Comparison of ENCODE assay signal across 8 cellular contexts in genomic region chr20:40968816-40969562, GRCh38. TPM values are rescaled to one million over a fixed set of nuclear protein-coding genes. Genes with fewer than 3 reads are reported as not detected.
DNase-seq lines count a peak whose midpoint lies in the region; ATAC-seq, FAIRE-seq and TF ChIP-seq lines count a peak whose summit lies in the region.
"Not testable (repeated sequence)": the region's sequence is repeated elsewhere in the genome, so short reads cannot be mapped to it uniquely, and the experiment has no call there.

No MANE protein-coding gene starts in this region.

- H3K36me3 Mint-ChIP-seq in natural killer cell treated with Interleukin-12 subunit alpha and Interleukin-12 subunit beta and Interleukin-15 and Interleukin-18, amount 100 ng/mL, for 72 hours: not testable (repeated sequence)

- H3K4me1 Mint-ChIP-seq in natural killer cell treated with Interleukin-12 subunit alpha and Interleukin-12 subunit beta and Interleukin-15 and Interleukin-18, amount 100 ng/mL, for 72 hours (ENCODE audit: low read depth in 2 of 2): not testable (repeated sequence)

- TF ChIP-seq CTCF in D721Med (IDR thresholded peaks at IDR 0.05; ENCODE audit: insufficient read depth, missing control alignments) (peak; percentile 96), fibroblast of pulmonary artery (IDR thresholded peaks at IDR 0.05; ENCODE audit: low read length, missing control alignments) (peak; percentile 95)

- H3K27me3 Mint-ChIP-seq in natural killer cell treated with Interleukin-12 subunit alpha and Interleukin-12 subunit beta and Interleukin-15 and Interleukin-18, amount 100 ng/mL, for 72 hours: peaks cover 14 to 28% of the 10 kb centered on the region in 2 donors

- H3K4me3 Mint-ChIP-seq in natural killer cell treated with Interleukin-12 subunit alpha and Interleukin-12 subunit beta and Interleukin-15 and Interleukin-18, amount 100 ng/mL, for 72 hours: peak overlapping the region; percentile 95

- H3K9me3 Mint-ChIP-seq in natural killer cell treated with Interleukin-12 subunit alpha and Interleukin-12 subunit beta and Interleukin-15 and Interleukin-18, amount 100 ng/mL, for 72 hours: not testable (repeated sequence)

- peak overlapping the region in 1 of 2 donors; percentile 65 for H3K27ac Mint-ChIP-seq in natural killer cell treated with Interleukin-12 subunit alpha and Interleukin-12 subunit beta and Interleukin-15 and Interleukin-18, amount 100 ng/mL, for 72 hours

- DNase-seq in D721Med (ENCODE audit: insufficient read length, low spot score) (peak; percentile 55), M059J (ENCODE audit: low read depth) (peak; percentile 72), SIG-M5 treated with dmso at 0.1 percent for 504 hours (lab: John Stamatoyannopoulos, UW; ENCODE audit: unreplicated experiment) (peak; percentile 61), fibroblast of pulmonary artery (ENCODE audit: low read depth) (peak; percentile 79)
- peak; percentile 77 for DNase-seq in activated T-helper 9 cell treated with anti-CD3 and anti-CD28 coated beads, Interleukin-2, amount 50 U/mL, for 16 hours (ENCODE audit: low read depth)
- DNase-seq in natural killer cell treated with Interleukin-12 subunit alpha and Interleukin-12 subunit beta and Interleukin-15 and Interleukin-18, amount 100 ng/mL, for 72 hours (ENCODE audit: low spot score): peak; percentile 82
- peak; percentile 71 to 77 for DNase-seq in stimulated activated CD8-positive, alpha-beta memory T cell treated with anti-CD3 and anti-CD28 coated beads, Interleukin-7, amount 100 ng/mL, for 4 hours (ENCODE audit: low read depth in 2 of 2)

- H3K4me3 ChIP-seq in fibroblast of pulmonary artery (replicated peaks; ENCODE audit: low read depth, low read length): peak overlapping the region; percentile 46

- FAIRE-seq in D721Med (lab: Jason Lieb, UNC): not testable (repeated sequence)

- ATAC-seq in GM21737 (IDR thresholded peaks at IDR 0.05; ENCODE audit: unreplicated experiment): peak; percentile 73
- ATAC-seq in natural killer cell treated with Interleukin-12 subunit alpha and Interleukin-12 subunit beta and Interleukin-15 and Interleukin-18, amount 100 ng/mL, for 72 hours: peak; percentile 89

RNA-seq across cellular contexts. Expression of gene TOP1, which starts 59.6 kb away (rescaled TPM):
- total RNA-seq in M059J (2014; rRNA removed; shearing (Covaris generic)): 20.1 and 49.9 TPM in 2 replicates
- 10 to 100 TPM; 77.5 to 81.2 TPM for total RNA-seq in natural killer cell treated with Interleukin-12 subunit alpha and Interleukin-12 subunit beta and Interleukin-15 and Interleukin-18, amount 100 ng/mL, for 72 hours

Comparison
In these comparisons a context has a peak if more than half of its experiments do, and no peak if none do; other contexts are left out.
1. Peak in every context shown above with its lines: DNase-seq, ATAC-seq and H3K4me3 ChIP-seq.